ENCODE assay signal across 19 cellular contexts in genomic region chr19:18881491-18881890, GRCh38. TPM values are rescaled to one million over a fixed set of nuclear protein-coding genes. Genes with fewer than 3 reads are reported as not detected.
A peak's percentile ranks its signal among the peaks of the same experiment; 100 is the strongest.
DNase-seq lines count a peak whose midpoint lies in the region; ATAC-seq and TF ChIP-seq lines count a peak whose summit lies in the region.
"Had no signal": no experiment of that assay in that cellular context is flagged by ENCODE, and none has a peak within 500 bp of the region (broad histone marks: within the 10 kb centered on the region; RNA-seq: fewer than 3 reads in every experiment).

No MANE protein-coding gene starts in this region.

- no peaks in the 10 kb centered on the region for H3K9me3 Mint-ChIP-seq in central memory CD8-positive, alpha-beta T cell
- peaks cover 4% of the 10 kb centered on the region for H3K9me3 Mint-ChIP-seq in neural crest cell
- H3K9me3 Mint-ChIP-seq in activated CD8-positive, alpha-beta memory T cell treated with anti-CD3 and anti-CD28 coated beads, Interleukin-2, amount 10 ng/mL, durations not matched to agents 7 days and 5 days (ENCODE audit: low read depth), result no peaks in the 10 kb centered on the region

- H3K27ac ChIP-seq in HEK293 (ENCODE audit: extremely low read depth, low read depth, low read length), result no peak overlapping the region
- H3K27ac ChIP-seq: A549 had no signal

- POLR2A ChIA-PET in HEK293 (lab: Yijun Ruan, JAX), result interaction anchor here (1.5 kb wide), 1 partner anchor 12 kb away, joined by 4 read pairs; no protein-coding TSS in a partner anchor

- H3K36me3 Mint-ChIP-seq in T-helper 17 cell (ENCODE audit: low read depth) (no peaks in the 10 kb centered on the region), neural crest cell (ENCODE audit: low read depth) (peaks cover 31% of the 10 kb centered on the region)
- H3K36me3 Mint-ChIP-seq in central memory CD8-positive, alpha-beta T cell (ENCODE audit: insufficient read depth), result no peaks in the 10 kb centered on the region
- no peaks in the 10 kb centered on the region for H3K36me3 Mint-ChIP-seq in activated CD8-positive, alpha-beta memory T cell treated with anti-CD3 and anti-CD28 coated beads, Interleukin-2, amount 10 ng/mL, durations not matched to agents 7 days and 5 days
- H3K36me3 Mint-ChIP-seq: CD4-positive, alpha-beta memory T cell had no signal

- no peaks in the 10 kb centered on the region for H3K27me3 Mint-ChIP-seq in T-helper 17 cell
- H3K27me3 Mint-ChIP-seq in central memory CD8-positive, alpha-beta T cell, result peaks cover 2% of the 10 kb centered on the region
- no peaks in the 10 kb centered on the region for H3K27me3 Mint-ChIP-seq in neural crest cell (ENCODE audit: low read depth)
- no peaks in the 10 kb centered on the region for H3K27me3 Mint-ChIP-seq in activated CD8-positive, alpha-beta memory T cell treated with anti-CD3 and anti-CD28 coated beads, Interleukin-2, amount 10 ng/mL, durations not matched to agents 7 days and 5 days
- H3K27me3 Mint-ChIP-seq: CD4-positive, alpha-beta memory T cell had no signal

- H3K4me3 Mint-ChIP-seq in T-helper 17 cell, result peak overlapping the region; percentile 31
- H3K4me3 Mint-ChIP-seq in central memory CD8-positive, alpha-beta T cell, result no peak overlapping the region
- H3K4me3 Mint-ChIP-seq in neural crest cell, result no peak overlapping the region
- no peak overlapping the region for H3K4me3 Mint-ChIP-seq in activated CD8-positive, alpha-beta memory T cell treated with anti-CD3 and anti-CD28 coated beads, Interleukin-2, amount 10 ng/mL, durations not matched to agents 7 days and 5 days
- H3K4me3 Mint-ChIP-seq: CD4-positive, alpha-beta memory T cell had no signal

- no peak overlapping the region for H3K4me3 ChIP-seq in HEK293 (ENCODE audit: low read depth, low read length)
- H3K4me3 ChIP-seq: A549, HAP-1 had no signal

- no peak for ATAC-seq in T-helper 17 cell
- no peak for ATAC-seq in central memory CD8-positive, alpha-beta T cell (replicated peaks; ENCODE audit: extremely low read depth, poor library complexity, severe bottlenecking)
- ATAC-seq in activated CD8-positive, alpha-beta memory T cell treated with anti-CD3 and anti-CD28 coated beads, Interleukin-2, amount 10 ng/mL, durations not matched to agents 7 days and 5 days, result no peak
- ATAC-seq: A549 had no signal

- H3K4me1 Mint-ChIP-seq in T-helper 17 cell, result no peaks in the 10 kb centered on the region
- peaks cover 12% of the 10 kb centered on the region for H3K4me1 Mint-ChIP-seq in central memory CD8-positive, alpha-beta T cell
- no peaks in the 10 kb centered on the region for H3K4me1 Mint-ChIP-seq in neural crest cell
- no peaks in the 10 kb centered on the region for H3K4me1 Mint-ChIP-seq in activated CD8-positive, alpha-beta memory T cell treated with anti-CD3 and anti-CD28 coated beads, Interleukin-2, amount 10 ng/mL, durations not matched to agents 7 days and 5 days
- H3K4me1 Mint-ChIP-seq: CD4-positive, alpha-beta memory T cell had no signal

- no peaks in the 10 kb centered on the region for H3K9me3 ChIP-seq in HEK293 (ENCODE audit: control insufficient read depth, insufficient read depth, low read depth, low read length)
- no peaks in the 10 kb centered on the region for H3K9me3 ChIP-seq in T-helper 17 cell (ENCODE audit: control insufficient read depth, low read length, poor library complexity, severe bottlenecking)
- H3K9me3 ChIP-seq: A549, HAP-1 had no signal

- H3K4me1 ChIP-seq in HEK293 (ENCODE audit: control insufficient read depth, insufficient read depth, low read length), result no peaks in the 10 kb centered on the region
- H3K4me1 ChIP-seq: A549, HAP-1 had no signal

- DNase-seq in T-helper 17 cell (no peak), neural crest cell (ENCODE audit: low read depth, low spot score) (no peak), nucleus accumbens (lab: John Stamatoyannopoulos, UW) (no peak)
- DNase-seq in central memory CD8-positive, alpha-beta T cell (ENCODE audit: low spot score in 2 of 2), result no peak
- no peak for DNase-seq in activated CD8-positive, alpha-beta memory T cell treated with anti-CD3 and anti-CD28 coated beads, Interleukin-2, amount 10 ng/mL, durations not matched to agents 7 days and 5 days
- DNase-seq in activated CD4-positive, alpha-beta T cell treated with anti-CD3 and anti-CD28 coated beads, Interleukin-2, amount 50 U/mL, for 1 hour, result no peak
- DNase-seq: 8988T, ACHN, AML-193, C1 segment of cervical spinal cord, Calu3, COR-L47, DMS153, DND-41, GOT3 had no signal

- CTCF ChIA-PET in HEK293 (lab: Yijun Ruan, JAX), result no interaction called here
- CTCF ChIA-PET in activated CD8-positive, alpha-beta memory T cell treated with anti-CD3 and anti-CD28 coated beads, Interleukin-2, amount 10 ng/mL, durations not matched to agents 7 days and 5 days (lab: Charles Lee), result no interaction called here

- peaks cover 15 to 66% of the 10 kb centered on the region in 2 experiments; a peak in 2 of 3 replicates for H3K36me3 ChIP-seq in HEK293 (ENCODE audit: control insufficient read depth in 2 of 2, insufficient read depth in 1 of 2, low read length in 2 of 2)

- TF ChIP-seq CTCF in HEK293 (tag by site-specific recombination; IDR thresholded peaks at IDR 0.05) (no peak), neural crest cell (conservative IDR thresholded peaks at IDR 0.05) (no peak)

- H3K27ac Mint-ChIP-seq in T-helper 17 cell (peak overlapping the region; percentile 70), neural crest cell (ENCODE audit: unreplicated experiment) (peak overlapping the region; percentile 62)
- H3K27ac Mint-ChIP-seq in central memory CD8-positive, alpha-beta T cell (ENCODE audit: low read depth), result peak overlapping the region; percentile 14
- no peak overlapping the region for H3K27ac Mint-ChIP-seq in activated CD8-positive, alpha-beta memory T cell treated with anti-CD3 and anti-CD28 coated beads, Interleukin-2, amount 10 ng/mL, durations not matched to agents 7 days and 5 days
- H3K27ac Mint-ChIP-seq: CD4-positive, alpha-beta memory T cell had no signal

TF ChIP-seq in HEK293, 187 proteins besides CTCF, POLR2A, EP300 and RAD21:
- TF ChIP-seq ZNF623 (tag by site-specific recombination; IDR thresholded peaks at IDR 0.05), result peak; percentile 96
- no peak for TF ChIP-seq ZNF398 (tag by site-specific recombination; IDR thresholded peaks at IDR 0.05)
TF ChIP-seq in HEK293: peak in this region for 1.

RNA-seq across cellular contexts. Expression of gene CERS1, which starts 14.5 kb away (rescaled TPM):
- not detected for total RNA-seq in T-helper 17 cell
- 27.7 and 29.8 TPM in 2 replicates for total RNA-seq in neural crest cell
- total RNA-seq in activated CD8-positive, alpha-beta memory T cell treated with anti-CD3 and anti-CD28 coated beads, Interleukin-2, amount 10 ng/mL, durations not matched to agents 7 days and 5 days, result not detected
- total RNA-seq: CD4-positive, alpha-beta memory T cell had no signal

RNA-seq across cellular contexts. Expression of gene COPE, which starts 37.7 kb away (rescaled TPM):
- total RNA-seq in T-helper 17 cell (100 to 1,000 TPM; 166 to 185 TPM), neural crest cell (194 and 196 TPM in 2 replicates)
- 100 to 1,000 TPM; 251 to 264 TPM for total RNA-seq in activated CD8-positive, alpha-beta memory T cell treated with anti-CD3 and anti-CD28 coated beads, Interleukin-2, amount 10 ng/mL, durations not matched to agents 7 days and 5 days

RNA-seq across cellular contexts. Expression of gene DDX49, which starts 38.0 kb away (rescaled TPM):
- total RNA-seq in T-helper 17 cell (10 to 100 TPM; 45.2 to 49.1 TPM), neural crest cell (54.9 and 56.6 TPM in 2 replicates)
- total RNA-seq in activated CD8-positive, alpha-beta memory T cell treated with anti-CD3 and anti-CD28 coated beads, Interleukin-2, amount 10 ng/mL, durations not matched to agents 7 days and 5 days, result 10 to 100 TPM; 48.2 to 56.4 TPM

RNA-seq across cellular contexts. Expression of gene UPF1, which starts 49.7 kb away (rescaled TPM):
- total RNA-seq in T-helper 17 cell (100 to 1,000 TPM; 135 to 143 TPM), neural crest cell (73.1 and 76.5 TPM in 2 replicates)
- total RNA-seq in activated CD8-positive, alpha-beta memory T cell treated with anti-CD3 and anti-CD28 coated beads, Interleukin-2, amount 10 ng/mL, durations not matched to agents 7 days and 5 days, result 10 to 100 TPM; 98.4 to 98.7 TPM

RNA-seq across cellular contexts. Expression of gene HOMER3, which starts 59.5 kb away (rescaled TPM):
- total RNA-seq in T-helper 17 cell (1 to 10 TPM; 3.3 to 4.7 TPM), neural crest cell (71.4 and 78.8 TPM in 2 replicates)
- total RNA-seq in activated CD8-positive, alpha-beta memory T cell treated with anti-CD3 and anti-CD28 coated beads, Interleukin-2, amount 10 ng/mL, durations not matched to agents 7 days and 5 days, result under 1 TPM in 1 of 2 experiments, not detected in 1; 0.26 TPM

Comparison
In these comparisons a context has a peak if more than half of its experiments do, and no peak if none do; other contexts are left out.
1. RNA of gene CERS1, which starts 14.5 kb away (total RNA-seq): 27.7 to 29.8 TPM in neural crest cell; not detected in activated CD8-positive, alpha-beta memory T cell treated with anti-CD3 and anti-CD28 coated beads, Interleukin-2, amount 10 ng/mL, durations not matched to agents 7 days and 5 days and not detected in T-helper 17 cell; every median in the first group is over 10 times any median in the second.